Comparison of ENCODE assay signal across 31 cellular contexts in genomic region chr6:54094837-54095236, GRCh38. TPM values are rescaled to one million over a fixed set of nuclear protein-coding genes. Genes with fewer than 3 reads are reported as not detected.
"Had no signal": no experiment of that assay in that cellular context is flagged by ENCODE, and none has a peak within 500 bp of the region (broad histone marks: within the 10 kb centered on the region; RNA-seq: fewer than 3 reads in every experiment).

No MANE protein-coding gene starts in this region.

- FAIRE-seq: astrocyte, endothelial cell of umbilical vein, kidney, pancreas had no signal

- DNase-seq: activated CD4-positive, alpha-beta T cell treated with anti-CD3 and anti-CD28 coated beads for 48 hours; activated CD4-positive, alpha-beta T cell treated with anti-CD3 and anti-CD28 coated beads, Interleukin-2, amount 50 U/mL, for 48 hours; activated CD8-positive, alpha-beta memory T cell treated with anti-CD3 and anti-CD28 coated beads, Interleukin-2, amount 50 U/mL, for 4 hours; activated gamma-delta T cell; activated naive CD4-positive, alpha-beta T cell treated with anti-CD3 and anti-CD28 coated beads, Interleukin-2, amount 10 ng/mL, durations not matched to agents 7 days and 5 days; activated naive CD8-positive, alpha-beta T cell treated with anti-CD3 and anti-CD28 coated beads, Interleukin-2, amount 10 ng/mL, durations not matched to agents 7 days and 5 days; activated T-cell treated with anti-CD3 and anti-CD28 coated beads, Interleukin-2, amount 50 U/mL, for 1 hour; caudate nucleus; cortex of kidney; head of caudate nucleus; kidney; left colon; mammary epithelial cell; naive B cell; nephron progenitor cell; pancreas; retina; stimulated activated CD4-positive, alpha-beta T cell treated with anti-CD3 and anti-CD28 coated beads, Interleukin-12 subunit alpha, Interleukin-12 subunit beta, amount 100 ng/mL, for 4 hours; stimulated activated CD4-positive, alpha-beta T cell treated with anti-CD3 and anti-CD28 coated beads, Interleukin-4, amount 100 ng/mL, for 1 hour; T1000; upper lobe of right lung; WERI-Rb-1 had no signal

- H3K27me3 ChIP-seq: pancreas, upper lobe of right lung had no signal

- H3K4me1 ChIP-seq: pancreas, prostate gland, upper lobe of right lung had no signal

- H3K4me3 ChIP-seq: pancreas, prostate gland, skin epidermis, upper lobe of right lung had no signal

- H3K9me3 ChIP-seq: pancreas, prostate gland, upper lobe of right lung had no signal

- H3K36me3 ChIP-seq: pancreas, prostate gland, upper lobe of right lung, WERI-Rb-1 had no signal

- H3K27ac ChIP-seq: pancreas, prostate gland, skin epidermis, upper lobe of right lung, WERI-Rb-1 had no signal

RNA-seq across cellular contexts. Expression of gene MLIP, which starts 16.4 kb away (rescaled TPM):
- total RNA-seq: activated CD8-positive, alpha-beta memory T cell treated with anti-CD3 and anti-CD28 coated beads for 36 hours; activated naive CD8-positive, alpha-beta T cell treated with anti-CD3 and anti-CD28 coated beads, Interleukin-2, amount 10 ng/mL, durations not matched to agents 7 days and 5 days; activated T-helper 1 cell treated with anti-CD3 and anti-CD28 coated beads, Interleukin-12 subunit alpha, Interleukin-12 subunit beta, Interleukin-2, Interleukin-4 antibody, amounts not matched to agents 30 ng/mL and 10 ng/mL and 1 ng/mL, durations not matched to agents 14 hours and 24 hours and 36 hours; astrocyte; chondrocyte; fibroblast of lung; fibroblast of villous mesenchyme had no signal
